ENCODE assay signal across 14 cellular contexts in the genomic region with DNA sequence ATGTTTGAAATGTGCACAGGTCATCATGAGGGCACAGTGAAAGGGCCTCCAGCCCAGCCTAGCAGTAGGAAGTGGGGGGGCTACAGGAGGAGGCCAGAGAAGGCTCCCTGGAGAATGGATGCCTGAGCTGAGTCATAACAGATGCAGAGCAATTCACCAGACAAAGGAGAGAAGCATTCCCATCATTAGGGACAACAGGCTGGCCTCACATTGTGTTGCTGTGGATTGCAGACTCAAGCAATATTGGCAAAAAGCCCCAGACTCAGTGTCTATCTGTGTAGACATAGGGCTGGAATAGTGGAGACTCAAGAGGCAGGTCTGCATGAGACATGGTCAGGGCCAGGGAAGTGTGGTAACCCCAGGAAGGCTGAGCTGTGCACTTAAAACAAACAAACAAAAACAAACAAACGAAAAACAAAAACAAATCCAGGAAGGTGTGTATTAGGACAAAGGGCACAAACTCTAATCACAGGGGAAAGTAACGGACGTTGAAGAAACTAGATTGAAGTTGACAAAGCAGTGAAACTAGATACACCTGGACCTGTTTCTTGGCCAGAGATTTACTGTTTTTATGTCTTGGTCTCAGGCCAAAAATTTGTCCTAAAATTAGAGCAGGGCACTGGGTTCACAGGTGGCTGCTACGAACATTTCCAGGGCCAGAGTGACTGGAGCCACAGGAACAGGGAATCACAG.
DNase-seq lines count a peak whose midpoint lies in the region; FAIRE-seq and TF ChIP-seq lines count a peak whose summit lies in the region.
"Had no signal": no experiment of that assay in that cellular context is flagged by ENCODE, and none has a peak within 500 bp of the region (broad histone marks: within the 10 kb centered on the region; RNA-seq: fewer than 3 reads in every experiment).

No MANE protein-coding gene starts in this region.

- H3K27me3 ChIP-seq in H1 (replicated peaks in 1 of 4; ENCODE audit: control insufficient read depth in 3 of 4, extremely low read depth in 1 of 4, insufficient read depth in 3 of 4, low read length in 3 of 4) (no peaks in the 10 kb centered on the region), neural progenitor cell (no peaks in the 10 kb centered on the region), adrenal gland (no peaks in the 10 kb centered on the region)

- no peaks in the 10 kb centered on the region for H3K36me3 ChIP-seq in H1 (ENCODE audit: control insufficient read depth in 2 of 4, insufficient read depth in 4 of 4, low read length in 3 of 4)
- no peaks in the 10 kb centered on the region for H3K36me3 ChIP-seq in neural progenitor cell
- H3K36me3 ChIP-seq in adrenal gland (replicated peaks in 1 of 2) = no peaks in the 10 kb centered on the region

- H3K9ac ChIP-seq in H1 (replicated peaks in 1 of 4; ENCODE audit: extremely low read depth in 1 of 4, low read depth in 3 of 4, low read length in 3 of 4) (0 out of 7 replicates have a peak overlapping the region, but pooled peaks of 1 of the 4 experiments have one; percentile 14), neural progenitor cell (peak overlapping the region; percentile 4)

- H4K8ac ChIP-seq in H1 (ENCODE audit: extremely low read depth, insufficient read depth, low read length) = no peak overlapping the region

- peaks cover 12 to 33% (median 25%) of the 10 kb centered on the region in 4 experiments; a peak in 6 of 7 replicates for H3K4me1 ChIP-seq in H1 (replicated peaks in 1 of 4; ENCODE audit: control insufficient read depth in 3 of 4, insufficient read depth in 4 of 4, low read length in 3 of 4)
- peaks cover 56% of the 10 kb centered on the region for H3K4me1 ChIP-seq in neural progenitor cell
- no peaks in the 10 kb centered on the region for H3K4me1 ChIP-seq in adrenal gland (replicated peaks in 1 of 2)

- no peak overlapping the region for H2AFZ ChIP-seq in H1 (ENCODE audit: low read length)
- peak overlapping the region; percentile 8 for H2AFZ ChIP-seq in neural progenitor cell (replicated peaks)

- no peak for TF ChIP-seq POLR2A in H1 (IDR thresholded peaks at IDR 0.05; ENCODE audit: control extremely low read depth in 1 of 2, low read depth in 2 of 2, low read length in 2 of 2)
- no peak for TF ChIP-seq POLR2A in adrenal gland (IDR thresholded peaks at IDR 0.05)

- H3K79me1 ChIP-seq in H1 (ENCODE audit: low read depth, low read length) = no peaks in the 10 kb centered on the region

- no peaks in the 10 kb centered on the region for H3K36me3 Mint-ChIP-seq in neural progenitor cell

- no peaks in the 10 kb centered on the region for H3K23me2 ChIP-seq in H1 (ENCODE audit: low read depth, low read length)

- H3K27ac ChIP-seq in H1 (ENCODE audit: low read depth, low read length) = peak overlapping the region; percentile 58
- H3K27ac ChIP-seq in neural progenitor cell = peak overlapping the region; percentile 91
- no peak overlapping the region for H3K27ac ChIP-seq in adrenal gland

- TF ChIP-seq RAD21 in H1 (IDR thresholded peaks at IDR 0.05 in 1 of 2, conservative IDR thresholded peaks at IDR 0.05 in 1 of 2; ENCODE audit: low read depth in 2 of 2, low read length in 2 of 2) = no peak

- no peaks in the 10 kb centered on the region for H3K9me3 ChIP-seq in H1 (ENCODE audit: insufficient read depth in 2 of 2, low read depth in 1 of 2, low read length in 1 of 2)
- no peaks in the 10 kb centered on the region for H3K9me3 ChIP-seq in neural progenitor cell (ENCODE audit: low read depth)
- no peaks in the 10 kb centered on the region for H3K9me3 ChIP-seq in adrenal gland (replicated peaks in 1 of 3)

- H2BK20ac ChIP-seq in H1 (ENCODE audit: low read length) = peak overlapping the region; percentile 28; the same call in 1 of the 2 replicates

- H3K14ac ChIP-seq in H1 (ENCODE audit: insufficient read length) = no peak overlapping the region

- H3K18ac ChIP-seq in H1 (ENCODE audit: extremely low read depth, low read length) = peak overlapping the region; percentile 86; the same call in 1 of the 2 replicates

- no peak overlapping the region for H3K23ac ChIP-seq in H1 (ENCODE audit: insufficient read length)

- peak overlapping the region; percentile 83 for H3K27ac Mint-ChIP-seq in neural progenitor cell

- no peak overlapping the region for H3K4me3 Mint-ChIP-seq in neural progenitor cell

- H3K79me2 ChIP-seq in H1 (ENCODE audit: control insufficient read depth in 1 of 2, insufficient read depth in 2 of 2, low read length in 2 of 2) (peaks cover 0 to 6% of the 10 kb centered on the region in 2 experiments; a peak in 1 of 4 replicates), neural progenitor cell (ENCODE audit: low read depth) (peaks cover 18% of the 10 kb centered on the region)

- H2BK12ac ChIP-seq in H1 (ENCODE audit: low read depth, low read length) = peak overlapping the region; percentile 99

- 82% methylated on average over 4 of the region's 4 CpGs; no CpG with 5 or more reads in 1 of the 2 experiments for WGBS in H1 (ENCODE audit: extremely low coverage in 1 of 2, insufficient coverage in 1 of 2, insufficient read length in 1 of 2, insufficient replicate concordance in 2 of 2, low coverage in 1 of 2, low lambda C conversion rate in 2 of 2, missing lambda C conversion rate in 1 of 2), 2 experiments
- 49 to 67% (median 64%) methylated on average over 4 of the region's 4 CpGs for WGBS in adrenal gland, 4 donors

- peak overlapping the region; percentile 17 to 26; a peak in 3 of 4 replicates for H3K4me2 ChIP-seq in H1 (ENCODE audit: insufficient read depth in 1 of 2, low read depth in 2 of 2, low read length in 2 of 2)
- H3K4me2 ChIP-seq in neural progenitor cell = peak overlapping the region; percentile 30

- no peak for TF ChIP-seq EP300 in H1 (IDR thresholded peaks at IDR 0.05; ENCODE audit: borderline replicate concordance in 1 of 2, low read depth in 2 of 2, low read length in 2 of 2)

- no peak overlapping the region for H3K56ac ChIP-seq in H1 (replicated peaks; ENCODE audit: insufficient read length, low read depth, low read length)

- POLR2A ChIA-PET in H1 (lab: Charles Lee; ENCODE audit: partially characterized antibody) = interaction anchor here (1.0 to 1.1 kb wide), 2 partner anchors 8 to 57 kb away, joined by 3 to 4 read pairs; no protein-coding TSS in a partner anchor

- peaks cover 26% of the 10 kb centered on the region for H3F3A ChIP-seq in neural progenitor cell (ENCODE audit: low read depth)

- CTCF ChIA-PET in H1 (lab: Charles Lee; ENCODE audit: partially characterized antibody) = interaction anchor here (5.2 kb wide), 1 partner anchor 18 kb away, joined by 24 read pairs; no protein-coding TSS in a partner anchor

- no peak overlapping the region for H2BK15ac ChIP-seq in H1 (ENCODE audit: low read length)

- intact Hi-C loops in adrenal gland (cut with DNase I) = no loop called here

- H2BK5ac ChIP-seq in H1 (ENCODE audit: low read depth, low read length) = peak overlapping the region; percentile 94

- H3K27me3 Mint-ChIP-seq in neural progenitor cell (ENCODE audit: insufficient read depth, low read depth) = no peaks in the 10 kb centered on the region

- peak; percentile 42 for FAIRE-seq in H1 (lab: Jason Lieb, UNC)
- FAIRE-seq: GM12892 had no signal

- H2AK5ac ChIP-seq in H1 (ENCODE audit: low read depth, low read length) = peak overlapping the region; percentile 71

- peak overlapping the region; percentile 74 for H2BK120ac ChIP-seq in H1 (replicated peaks; ENCODE audit: low read depth, low read length)

- no peaks in the 10 kb centered on the region for H3K9me3 Mint-ChIP-seq in neural progenitor cell

- H3K4me1 Mint-ChIP-seq in neural progenitor cell = peaks cover 17% of the 10 kb centered on the region

- no peaks in the 10 kb centered on the region for H4K20me1 ChIP-seq in H1 (replicated peaks in 1 of 2; ENCODE audit: control insufficient read depth in 1 of 2, insufficient read depth in 2 of 2, low read length in 2 of 2)
- H4K20me1 ChIP-seq in neural progenitor cell (ENCODE audit: low read depth) = no peaks in the 10 kb centered on the region

- H3K4ac ChIP-seq in H1 (replicated peaks; ENCODE audit: insufficient read length, low read depth, low read length) = peak overlapping the region; percentile 16

- peak; percentile 17 for DNase-seq in DMS 273 treated with DMSO at 0.1 percent for 48 hours (lab: John Stamatoyannopoulos, UW)
- peak; percentile 15 for DNase-seq in NCI-H1105 (lab: John Stamatoyannopoulos, UW)
- DNase-seq in H1 (ENCODE audit: low read depth in 1 of 2, low spot score in 2 of 2) = no peak
- peak; percentile 40 for DNase-seq in neural progenitor cell (ENCODE audit: low spot score)
- DNase-seq in NCI-H1417 treated with DMSO at 0.1 percent for 48 hours (lab: John Stamatoyannopoulos, UW) = no peak
- no peak for DNase-seq in adrenal gland
- DNase-seq in DMS53 treated with DMSO at 0.1 percent for 48 hours (lab: John Stamatoyannopoulos, UW; ENCODE audit: unreplicated experiment) = no peak
- no peak for DNase-seq in NOMO-1 (lab: John Stamatoyannopoulos, UW; ENCODE audit: unreplicated experiment in 2 of 2)
- DNase-seq: COR-L47; effector CD8-positive, alpha-beta T cell; hippocampal formation; midbrain; NCI-H1048 had no signal

- H4K5ac ChIP-seq in H1 (ENCODE audit: insufficient read length, low read depth, low read length) = peak overlapping the region; percentile 37

- TF ChIP-seq CTCF in H1 (IDR thresholded peaks at IDR 0.05; ENCODE audit: control extremely low read depth in 1 of 3, insufficient read depth in 1 of 3, low read depth in 1 of 3, low read length in 3 of 3) (no peak), neural progenitor cell (IDR thresholded peaks at IDR 0.05) (no peak), adrenal gland (IDR thresholded peaks at IDR 0.05) (no peak)

- H4K91ac ChIP-seq in H1 (replicated peaks; ENCODE audit: insufficient read length, low read length) = peak overlapping the region; percentile 75

- H3K4me3 ChIP-seq in H1 (ENCODE audit: extremely low read depth in 1 of 4, insufficient read depth in 2 of 4, low read depth in 3 of 4, low read length in 4 of 4) = no peak overlapping the region
- no peak overlapping the region for H3K4me3 ChIP-seq in neural progenitor cell
- H3K4me3 ChIP-seq in adrenal gland = no peak overlapping the region

TF ChIP-seq in H1, 55 proteins besides CTCF, POLR2A, EP300 and RAD21:
- TF ChIP-seq EGR1 (IDR thresholded peaks at IDR 0.05; ENCODE audit: borderline replicate concordance, low read depth, low read length) (no peak), MAFK (IDR thresholded peaks at IDR 0.05; ENCODE audit: low read depth, low read length) (peak; percentile 29; the same call in 1 of the 2 replicates), NANOG (IDR thresholded peaks at IDR 0.05; ENCODE audit: insufficient read depth, low read depth, low read length, poor library complexity, severe bottlenecking) (peak; percentile 81), JUND (IDR thresholded peaks at IDR 0.05; ENCODE audit: low read length) (peak; percentile 61; the same call in 1 of the 2 replicates), TCF12 (IDR thresholded peaks at IDR 0.05; ENCODE audit: low read depth, low read length) (0 out of 2 replicates have a peak, but pooled peaks have one; percentile 11)

Comparison
In these comparisons a context has a peak if more than half of its experiments do, and no peak if none do; other contexts are left out.
1. DNase-seq: peak in DMS 273 treated with DMSO at 0.1 percent for 48 hours (single experiment), NCI-H1105 (single experiment) and neural progenitor cell (single experiment); none in H1 (0 of 2), NCI-H1417 treated with DMSO at 0.1 percent for 48 hours (single experiment), adrenal gland (0 of 7), DMS53 treated with DMSO at 0.1 percent for 48 hours (single experiment) and NOMO-1 (0 of 2).
2. H3K27ac ChIP-seq: peak in H1 (single experiment) and neural progenitor cell (single experiment); none in adrenal gland (0 of 5).